In the genomic region with DNA sequence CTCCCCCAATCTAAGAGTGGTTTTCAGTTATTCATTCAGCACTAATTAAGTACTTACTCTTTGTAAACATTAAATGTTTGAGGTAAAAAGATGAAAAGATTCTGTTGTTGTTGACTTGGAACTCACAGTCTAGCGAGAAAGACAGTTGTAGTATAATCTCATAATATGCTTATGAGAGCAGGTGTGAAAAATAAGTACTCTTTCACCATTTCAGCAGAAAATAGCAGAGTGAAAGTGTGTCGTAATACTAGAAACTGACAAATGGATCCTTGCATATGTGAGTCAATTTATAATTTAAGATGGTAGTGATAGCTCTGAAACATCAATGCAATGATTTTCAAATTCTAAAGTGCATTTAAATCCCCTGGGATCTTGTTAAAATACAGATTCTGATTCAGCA, we compare ENCODE assay signal across 25 cellular contexts.
"Had no signal": no experiment of that assay in that cellular context is flagged by ENCODE, and none has a peak within 500 bp of the region (broad histone marks: within the 10 kb centered on the region; RNA-seq: fewer than 3 reads in every experiment).

No MANE protein-coding gene starts in this region.

- H3K27ac Mint-ChIP-seq: activated CD4-positive, alpha-beta memory T cell treated with anti-CD3 and anti-CD28 coated beads, Interleukin-2, amount 10 ng/mL, durations not matched to agents 7 days and 5 days; activated CD4-positive, alpha-beta T cell treated with anti-CD3 and anti-CD28 coated beads, Interleukin-2, amount 10 ng/mL, durations not matched to agents 7 days and 5 days; activated naive CD4-positive, alpha-beta T cell treated with anti-CD3 and anti-CD28 coated beads, Interleukin-2, amount 50 U/mL, for 24 hours; activated naive CD8-positive, alpha-beta T cell treated with anti-CD3 and anti-CD28 coated beads, Interleukin-2, amount 50 U/mL, for 24 hours; activated T-helper 17 cell treated with anti-CD3 and anti-CD28 coated beads, Interleukin-2, amount 50 U/mL, for 72 hours; dendritic cell treated with granulocyte-macrophage colony-stimulating factor and Interleukin-4, amounts not matched to agents 40 ng/mL and 50 ng/mL, for 4 days; endodermal cell; natural killer cell treated with Interleukin-12 subunit alpha and Interleukin-12 subunit beta and Interleukin-15 and Interleukin-18, amount 100 ng/mL, for 72 hours; T-helper 17 cell had no signal

- H3K4me3 Mint-ChIP-seq: activated CD4-positive, alpha-beta memory T cell treated with anti-CD3 and anti-CD28 coated beads, Interleukin-2, amount 10 ng/mL, durations not matched to agents 7 days and 5 days; activated CD4-positive, alpha-beta T cell treated with anti-CD3 and anti-CD28 coated beads, Interleukin-2, amount 10 ng/mL, durations not matched to agents 7 days and 5 days; activated naive CD4-positive, alpha-beta T cell treated with anti-CD3 and anti-CD28 coated beads, Interleukin-2, amount 50 U/mL, for 24 hours; activated naive CD8-positive, alpha-beta T cell treated with anti-CD3 and anti-CD28 coated beads, Interleukin-2, amount 50 U/mL, for 24 hours; activated T-cell treated with anti-CD3 and anti-CD28 coated beads, Interleukin-2, amount 50 U/mL, for 4 hours; activated T-helper 17 cell treated with anti-CD3 and anti-CD28 coated beads, Interleukin-2, amount 50 U/mL, for 72 hours; central memory CD8-positive, alpha-beta T cell; dendritic cell treated with granulocyte-macrophage colony-stimulating factor and Interleukin-4, amounts not matched to agents 40 ng/mL and 50 ng/mL, for 4 days; endodermal cell; natural killer cell treated with Interleukin-12 subunit alpha and Interleukin-12 subunit beta and Interleukin-15 and Interleukin-18, amount 100 ng/mL, for 72 hours; T-helper 17 cell had no signal

- H3K36me3 ChIP-seq: esophagus muscularis mucosa, left ventricle myocardium inferior had no signal

- H3K4me1 ChIP-seq: esophagus muscularis mucosa, left ventricle myocardium inferior, testis had no signal

- H3K4me2 ChIP-seq: hepatocyte had no signal

- H3K27ac ChIP-seq: esophagus muscularis mucosa, hepatocyte, left ventricle myocardium inferior, testis had no signal

- H3K79me2 ChIP-seq: hepatocyte had no signal

- H2AFZ ChIP-seq: hepatocyte had no signal

- H3K36me3 Mint-ChIP-seq: activated naive CD4-positive, alpha-beta T cell treated with anti-CD3 and anti-CD28 coated beads, Interleukin-2, amount 50 U/mL, for 24 hours had no signal

- H3K9me3 Mint-ChIP-seq: activated CD4-positive, alpha-beta memory T cell treated with anti-CD3 and anti-CD28 coated beads, Interleukin-2, amount 10 ng/mL, durations not matched to agents 7 days and 5 days had no signal

- ATAC-seq: activated naive CD8-positive, alpha-beta T cell treated with anti-CD3 and anti-CD28 coated beads, Interleukin-2, amount 50 U/mL, for 24 hours; activated T-cell treated with anti-CD3 and anti-CD28 coated beads, Interleukin-2, amount 50 U/mL, for 4 hours; activated T-helper 17 cell treated with anti-CD3 and anti-CD28 coated beads, Interleukin-2, amount 50 U/mL, for 72 hours; mucosa of descending colon; natural killer cell treated with Interleukin-12 subunit alpha and Interleukin-12 subunit beta and Interleukin-15 and Interleukin-18, amount 100 ng/mL, for 72 hours; right cardiac atrium; stimulated activated naive CD8-positive, alpha-beta T cell treated with anti-CD3 and anti-CD28 coated beads, Interleukin-15, Interleukin-2, amounts not matched to agents 100 U/mL and 50 U/mL, for 24 hours; T-helper 17 cell had no signal

- H3K4me3 ChIP-seq: esophagus muscularis mucosa, hepatocyte, left ventricle myocardium inferior, lung, mucosa of descending colon, testis had no signal

- H3K4me1 Mint-ChIP-seq: activated CD4-positive, alpha-beta memory T cell treated with anti-CD3 and anti-CD28 coated beads, Interleukin-2, amount 10 ng/mL, durations not matched to agents 7 days and 5 days; activated CD4-positive, alpha-beta T cell treated with anti-CD3 and anti-CD28 coated beads, Interleukin-2, amount 10 ng/mL, durations not matched to agents 7 days and 5 days; activated naive CD4-positive, alpha-beta T cell treated with anti-CD3 and anti-CD28 coated beads, Interleukin-2, amount 50 U/mL, for 24 hours; activated naive CD8-positive, alpha-beta T cell treated with anti-CD3 and anti-CD28 coated beads, Interleukin-2, amount 50 U/mL, for 24 hours; activated T-helper 17 cell treated with anti-CD3 and anti-CD28 coated beads, Interleukin-2, amount 50 U/mL, for 72 hours; central memory CD8-positive, alpha-beta T cell; endodermal cell; T-helper 17 cell had no signal

- DNase-seq: activated CD4-positive, alpha-beta memory T cell treated with anti-CD3 and anti-CD28 coated beads, Interleukin-2, amount 10 ng/mL, durations not matched to agents 7 days and 5 days; activated CD4-positive, alpha-beta T cell treated with anti-CD3 and anti-CD28 coated beads, Interleukin-2, amount 10 ng/mL, durations not matched to agents 7 days and 5 days; activated CD4-positive, CD25-positive, alpha-beta regulatory T cell treated with anti-CD3 and anti-CD28 coated beads, Interleukin-2, amount 50 U/mL, for 72 hours; activated naive CD8-positive, alpha-beta T cell treated with anti-CD3 and anti-CD28 coated beads, Interleukin-2, amount 50 U/mL, for 24 hours; activated T-cell treated with anti-CD3 and anti-CD28 coated beads, Interleukin-2, amount 50 U/mL, for 4 hours; endodermal cell; islet precursor cell; left ventricle myocardium inferior; mucosa of descending colon; posterior cingulate gyrus; right cardiac atrium; stimulated activated CD4-positive, alpha-beta T cell treated with anti-CD3 and anti-CD28 coated beads, Interleukin-4, amount 100 ng/mL, for 1 hour; stimulated activated naive CD8-positive, alpha-beta T cell treated with anti-CD3 and anti-CD28 coated beads, Interleukin-15, Interleukin-2, amounts not matched to agents 100 U/mL and 50 U/mL, for 24 hours; T-helper 17 cell; T1000; testis; trophoblast cell had no signal

- H3K27me3 Mint-ChIP-seq: activated CD4-positive, alpha-beta memory T cell treated with anti-CD3 and anti-CD28 coated beads, Interleukin-2, amount 10 ng/mL, durations not matched to agents 7 days and 5 days; activated CD4-positive, alpha-beta T cell treated with anti-CD3 and anti-CD28 coated beads, Interleukin-2, amount 10 ng/mL, durations not matched to agents 7 days and 5 days; activated naive CD4-positive, alpha-beta T cell treated with anti-CD3 and anti-CD28 coated beads, Interleukin-2, amount 50 U/mL, for 24 hours; activated T-helper 17 cell treated with anti-CD3 and anti-CD28 coated beads, Interleukin-2, amount 50 U/mL, for 72 hours; central memory CD8-positive, alpha-beta T cell; dendritic cell treated with granulocyte-macrophage colony-stimulating factor and Interleukin-4, amounts not matched to agents 40 ng/mL and 50 ng/mL, for 4 days; natural killer cell treated with Interleukin-12 subunit alpha and Interleukin-12 subunit beta and Interleukin-15 and Interleukin-18, amount 100 ng/mL, for 72 hours; T-helper 17 cell had no signal

- H3K27me3 ChIP-seq: esophagus muscularis mucosa, hepatocyte, testis had no signal

- H3K9me3 ChIP-seq: testis had no signal
